1 cellular context compared by ENCODE assay signal in genomic region chr1:64403331-64403730, GRCh38.
TF ChIP-seq lines count a peak whose summit lies in the region.

No MANE protein-coding gene starts in this region.

TF ChIP-seq in H1, 55 proteins besides CTCF, POLR2A, EP300 and RAD21:
- TF ChIP-seq SIX5 (IDR thresholded peaks at IDR 0.05; ENCODE audit: low read depth, low read length), result no peak
